14 cellular contexts compared by ENCODE assay signal in the genomic region with DNA sequence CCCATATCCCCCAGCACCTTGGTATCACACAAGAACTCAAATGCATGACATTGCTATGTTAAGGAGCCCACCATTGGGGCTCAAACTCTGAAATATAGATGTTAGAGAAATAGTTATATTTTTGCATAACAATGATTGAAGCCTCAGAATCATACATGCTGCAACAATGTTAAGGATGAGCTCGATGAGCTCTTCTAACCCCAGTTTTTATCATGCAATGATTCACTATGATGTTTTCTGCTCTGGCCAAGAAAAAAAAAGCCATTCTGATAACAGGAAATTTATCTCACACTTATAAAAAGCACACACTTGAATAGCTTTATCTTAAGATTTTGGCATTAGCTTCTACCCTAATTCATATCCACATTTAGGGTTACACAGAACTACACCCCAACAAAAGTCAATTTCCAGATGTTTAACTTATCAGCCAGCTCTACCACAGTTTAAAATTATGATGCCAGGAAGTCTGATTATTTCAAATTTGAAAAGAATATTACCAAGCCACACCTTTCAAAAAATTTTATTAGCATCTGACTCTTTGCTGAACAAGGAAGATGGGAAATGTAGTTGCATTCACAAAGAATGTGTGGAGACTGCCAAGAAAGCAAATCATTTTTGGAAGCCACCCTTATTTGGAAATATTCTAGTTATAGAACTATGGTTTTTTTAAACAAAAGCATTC.
A peak's percentile ranks its signal among the peaks of the same experiment; 100 is the strongest.
DNase-seq lines count a peak whose midpoint lies in the region; ATAC-seq lines count a peak whose summit lies in the region.
"Had no signal": no experiment of that assay in that cellular context is flagged by ENCODE, and none has a peak within 500 bp of the region (broad histone marks: within the 10 kb centered on the region; RNA-seq: fewer than 3 reads in every experiment).

No MANE protein-coding gene starts in this region.

- H3K27me3 ChIP-seq in adipocyte (replicated peaks; ENCODE audit: control insufficient read depth, insufficient read depth, low read length) (peaks cover 8% of the 10 kb centered on the region), rectal smooth muscle tissue (ENCODE audit: control insufficient read depth, insufficient read depth, low read length) (no peaks in the 10 kb centered on the region)

- no peaks in the 10 kb centered on the region for H3K9me3 ChIP-seq in adipocyte (ENCODE audit: control insufficient read depth, low read length)

- H3K36me3 ChIP-seq in adipocyte (ENCODE audit: control insufficient read depth, insufficient read depth, low read length, severe bottlenecking) (no peaks in the 10 kb centered on the region), rectal smooth muscle tissue (ENCODE audit: control insufficient read depth, insufficient read depth, low read length) (no peaks in the 10 kb centered on the region)

- DNase-seq in EL = peak; percentile 2
- DNase-seq in adipocyte (ENCODE audit: low read depth) = peak; percentile 53
- peak; percentile 70 for DNase-seq in fibroblast of peridontal ligament (ENCODE audit: extremely low read depth)
- no peak for DNase-seq in OCI-M1 (lab: John Stamatoyannopoulos, UW)
- DNase-seq in NCI-H1092 (lab: John Stamatoyannopoulos, UW) = no peak
- DNase-seq: activated T-cell treated with anti-CD3 and anti-CD28 coated beads, Interleukin-2, amount 50 U/mL, for 4 hours; caudate nucleus; NCI-H2107; NCI-H748 treated with DMSO at 0.1 percent for 48 hours had no signal

- H3K27ac ChIP-seq in rectal smooth muscle tissue (ENCODE audit: low read depth, low read length) = peak overlapping the region; percentile 15

- H3K4me3 ChIP-seq in adipocyte (ENCODE audit: low read length) = no peak overlapping the region
- H3K4me3 ChIP-seq in rectal smooth muscle tissue (ENCODE audit: low read length) = no peak overlapping the region

- H3K4me1 ChIP-seq in adipocyte (ENCODE audit: control insufficient read depth, insufficient read depth, low read length) = peaks cover 9% of the 10 kb centered on the region
- no peaks in the 10 kb centered on the region for H3K4me1 ChIP-seq in rectal smooth muscle tissue (ENCODE audit: control insufficient read depth, insufficient read depth, low read length)

- peak overlapping the region; percentile 39 for H3K9ac ChIP-seq in adipocyte (ENCODE audit: low read length)
- H3K9ac ChIP-seq in rectal smooth muscle tissue (ENCODE audit: low read length) = no peak overlapping the region

- ATAC-seq in GM19023 (IDR thresholded peaks at IDR 0.05; ENCODE audit: unreplicated experiment) (no peak), GM18858 (IDR thresholded peaks at IDR 0.05; ENCODE audit: unreplicated experiment) (no peak)
- ATAC-seq: activated naive CD4-positive, alpha-beta T cell treated with anti-CD3 and anti-CD28 coated beads, Interleukin-2, amount 50 U/mL, for 72 hours; activated T-cell treated with anti-CD3 and anti-CD28 coated beads, Interleukin-2, amount 50 U/mL, for 4 hours; natural killer cell treated with Interleukin-12 subunit alpha and Interleukin-12 subunit beta and Interleukin-15 and Interleukin-18, amount 100 ng/mL, for 72 hours had no signal

Comparison
In these comparisons a context has a peak if more than half of its experiments do, and no peak if none do; other contexts are left out.
1. DNase-seq: peak in EL (single experiment), adipocyte (single experiment) and fibroblast of peridontal ligament (single experiment); none in OCI-M1 (single experiment) and NCI-H1092 (single experiment).